ENCODE assay signal across 21 cellular contexts in genomic region chr5:72224946-72225427, GRCh38.
A peak's percentile ranks its signal among the peaks of the same experiment; 100 is the strongest.
DNase-seq lines count a peak whose midpoint lies in the region; ATAC-seq and TF ChIP-seq lines count a peak whose summit lies in the region.
"Had no signal": no experiment of that assay in that cellular context is flagged by ENCODE, and none has a peak within 500 bp of the region (broad histone marks: within the 10 kb centered on the region; RNA-seq: fewer than 3 reads in every experiment).

No MANE protein-coding gene starts in this region.

- H3K4me1 Mint-ChIP-seq in chondrocyte (ENCODE audit: low read depth) (peaks cover 38% of the 10 kb centered on the region), memory B cell (no peaks in the 10 kb centered on the region)
- H3K4me1 Mint-ChIP-seq: CD4-positive, alpha-beta memory T cell; endodermal cell had no signal

- CTCF ChIA-PET in AG04449 (lab: Yijun Ruan, JAX), result interaction anchor here (0.7 to 1.3 kb wide), 4 partner anchors 9 to 64 kb away, joined by 3 read pairs; no protein-coding TSS in a partner anchor

- H3K27me3 Mint-ChIP-seq in chondrocyte (ENCODE audit: low read depth) (no peaks in the 10 kb centered on the region), memory B cell (no peaks in the 10 kb centered on the region)
- H3K27me3 Mint-ChIP-seq: activated CD4-positive, alpha-beta memory T cell treated with anti-CD3 and anti-CD28 coated beads for 36 hours; CD4-positive, alpha-beta memory T cell had no signal

- POLR2A ChIA-PET in AG04449 (lab: Yijun Ruan, JAX), result no interaction called here

- H3K9me3 Mint-ChIP-seq in chondrocyte (ENCODE audit: low read depth) (no peaks in the 10 kb centered on the region), memory B cell (no peaks in the 10 kb centered on the region)
- H3K9me3 Mint-ChIP-seq: activated CD4-positive, alpha-beta memory T cell treated with anti-CD3 and anti-CD28 coated beads for 36 hours; CD4-positive, alpha-beta memory T cell; endodermal cell; nephron; T-helper 1 cell treated with Interleukin-12 subunit alpha and Interleukin-12 subunit beta and Interleukin-4 antibody, amounts not matched to agents 30 μg/mL and 1 μg/mL, for 36 hours had no signal

- TF ChIP-seq CTCF in AG04449 (IDR thresholded peaks at IDR 0.05; ENCODE audit: insufficient read depth, low read length, missing control alignments) (no peak), chondrocyte (IDR thresholded peaks at IDR 0.05) (no peak)

- ATAC-seq in memory B cell (ENCODE audit: low read depth) (no peak), GM21381 (IDR thresholded peaks at IDR 0.05; ENCODE audit: unreplicated experiment) (no peak)

- peak overlapping the region; percentile 84 for H3K27ac Mint-ChIP-seq in chondrocyte (ENCODE audit: unreplicated experiment)
- peak overlapping the region; percentile 65 for H3K27ac Mint-ChIP-seq in memory B cell
- H3K27ac Mint-ChIP-seq: activated CD4-positive, alpha-beta memory T cell treated with anti-CD3 and anti-CD28 coated beads for 36 hours; CD4-positive, alpha-beta memory T cell; endodermal cell; nephron; T-helper 1 cell treated with Interleukin-12 subunit alpha and Interleukin-12 subunit beta and Interleukin-4 antibody, amounts not matched to agents 30 μg/mL and 1 μg/mL, for 36 hours had no signal

- no peak overlapping the region for H3K4me3 ChIP-seq in AG04449 (ENCODE audit: low read depth, low read length)
- H3K4me3 ChIP-seq: prostate gland had no signal

- H3K36me3 Mint-ChIP-seq in chondrocyte (ENCODE audit: low read depth), result peaks cover 21% of the 10 kb centered on the region
- H3K36me3 Mint-ChIP-seq in memory B cell, result peaks cover 44% of the 10 kb centered on the region

- H3K4me3 Mint-ChIP-seq in chondrocyte (ENCODE audit: unreplicated experiment), result no peak overlapping the region
- H3K4me3 Mint-ChIP-seq in memory B cell, result no peak overlapping the region
- H3K4me3 Mint-ChIP-seq: activated CD4-positive, alpha-beta memory T cell treated with anti-CD3 and anti-CD28 coated beads for 36 hours; CD4-positive, alpha-beta memory T cell; endodermal cell; nephron; T-helper 1 cell treated with Interleukin-12 subunit alpha and Interleukin-12 subunit beta and Interleukin-4 antibody, amounts not matched to agents 30 μg/mL and 1 μg/mL, for 36 hours had no signal

- DNase-seq in AG04449 (ENCODE audit: low read depth, low spot score) (peak; percentile 59), LHCN-M2 (ENCODE audit: low read depth) (peak; percentile 44), chondrocyte (ENCODE audit: low spot score) (no peak), memory B cell (ENCODE audit: low spot score in 2 of 2) (no peak), NCI-H2227 treated with DMSO at 0.1 percent for 48 hours (lab: John Stamatoyannopoulos, UW) (no peak), substantia nigra (lab: John Stamatoyannopoulos, UW) (no peak), HPDE6-E6E7 (ENCODE audit: extremely low spot score) (no peak)
- DNase-seq: activated CD4-positive, alpha-beta memory T cell treated with anti-CD3 and anti-CD28 coated beads for 36 hours; aorta; CD4-positive, alpha-beta memory T cell; DMS79; endodermal cell; foreskin melanocyte; NCI-H1092 treated with DMSO at 0.1 percent for 48 hours; NCI-H510A treated with DMSO at 0.1 percent for 48 hours had no signal

- H3K27ac ChIP-seq in substantia nigra (ENCODE audit: low read depth, low read length, poor library complexity, severe bottlenecking), result no peak overlapping the region
- H3K27ac ChIP-seq: KMS-11, prostate gland, VCaP had no signal

Comparison
In these comparisons a context has a peak if more than half of its experiments do, and no peak if none do; other contexts are left out.
1. DNase-seq: peak in AG04449 (single experiment) and LHCN-M2 (single experiment); none in chondrocyte (single experiment), memory B cell (0 of 2), NCI-H2227 treated with DMSO at 0.1 percent for 48 hours (single experiment), substantia nigra (0 of 49) and HPDE6-E6E7 (single experiment).